Comparison of ENCODE assay signal across 26 cellular contexts in genomic region chr18:53101719-53102118, GRCh38.
"Had no signal": no experiment of that assay in that cellular context is flagged by ENCODE, and none has a peak within 500 bp of the region (broad histone marks: within the 10 kb centered on the region; RNA-seq: fewer than 3 reads in every experiment).

No MANE protein-coding gene starts in this region.

- H3K4me3 ChIP-seq: coronary artery, dorsolateral prefrontal cortex had no signal

- H3K36me3 ChIP-seq: brain microvascular endothelial cell had no signal

- H3K27me3 ChIP-seq: brain microvascular endothelial cell, dorsolateral prefrontal cortex had no signal

- DNase-seq: activated CD4-positive, alpha-beta memory T cell treated with anti-CD3 and anti-CD28 coated beads, Interleukin-2, amount 10 ng/mL, durations not matched to agents 7 days and 5 days; activated CD4-positive, alpha-beta T cell treated with anti-CD3 and anti-CD28 coated beads for 1 hour; activated CD4-positive, alpha-beta T cell treated with anti-CD3 and anti-CD28 coated beads for 4 hours; activated CD4-positive, alpha-beta T cell treated with anti-CD3 and anti-CD28 coated beads, Interleukin-2, amount 10 ng/mL, durations not matched to agents 7 days and 5 days; activated CD4-positive, alpha-beta T cell treated with anti-CD3 and anti-CD28 coated beads, Interleukin-2, amount 50 U/mL, for 4 hours; activated CD8-positive, alpha-beta memory T cell treated with anti-CD3 and anti-CD28 coated beads, Interleukin-2, amount 50 U/mL, for 48 hours; activated effector memory CD4-positive, alpha-beta T cell treated with Interleukin-2 at 50 U/mL for 16 hours; activated gamma-delta T cell treated with Interleukin-2 at 50 U/mL for 16 hours; activated naive CD4-positive, alpha-beta T cell treated with anti-CD3 and anti-CD28 coated beads, Interleukin-2, amount 50 U/mL, for 16 hours; activated naive CD4-positive, alpha-beta T cell treated with Interleukin-2 at 50 U/mL for 16 hours; activated T-cell treated with anti-CD3 and anti-CD28 coated beads for 4 hours; activated T-cell treated with anti-CD3 and anti-CD28 coated beads, Interleukin-2, amount 50 U/mL, for 24 hours; amniotic stem cell; anterior cingulate cortex; brain microvascular endothelial cell; dorsolateral prefrontal cortex; effector memory CD4-positive, alpha-beta T cell; endodermal cell; foreskin fibroblast; head of caudate nucleus; T-helper 2 cell had no signal

- H3K27ac ChIP-seq: brain microvascular endothelial cell, coronary artery, dorsolateral prefrontal cortex, VCaP had no signal

- FAIRE-seq: astrocyte, bronchial epithelial cell, frontal cortex had no signal
